ENCODE assay signal across 8 cellular contexts in genomic region chr2:233853883-233854240, GRCh38. TPM values are rescaled to one million over a fixed set of nuclear protein-coding genes. Genes with fewer than 3 reads are reported as not detected.
A peak's percentile ranks its signal among the peaks of the same experiment; 100 is the strongest.
DNase-seq lines count a peak whose midpoint lies in the region; ATAC-seq, FAIRE-seq and TF ChIP-seq lines count a peak whose summit lies in the region.

No MANE protein-coding gene starts in this region.

- H3K27me3 ChIP-seq in OCI-LY1 (ENCODE audit: insufficient read depth, low read length) (no peaks in the 10 kb centered on the region), esophagus (ENCODE audit: control insufficient read depth in 1 of 2, insufficient read depth in 2 of 2, low read length in 2 of 2) (no peaks in the 10 kb centered on the region), prostate gland (replicated peaks; ENCODE audit: insufficient read depth) (no peaks in the 10 kb centered on the region)

- TF ChIP-seq CTCF in OCI-LY1 (IDR thresholded peaks at IDR 0.05; ENCODE audit: low read length) (no peak), prostate gland (IDR thresholded peaks at IDR 0.05) (no peak)

- H3K4me2 ChIP-seq in OCI-LY1 (ENCODE audit: low read length) = peak overlapping the region; percentile 71

- H3K27ac ChIP-seq in OCI-LY1 (ENCODE audit: low read depth, low read length, poor library complexity, severe bottlenecking) (peak overlapping the region; percentile 75), esophagus (ENCODE audit: low read depth in 2 of 2, low read length in 1 of 2) (no peak overlapping the region), prostate gland (no peak overlapping the region)

- H3K36me3 ChIP-seq in OCI-LY1 (ENCODE audit: insufficient read depth, low read length) = peaks cover 52% of the 10 kb centered on the region
- no peaks in the 10 kb centered on the region for H3K36me3 ChIP-seq in esophagus (ENCODE audit: control insufficient read depth in 2 of 2, insufficient read depth in 2 of 2, low read length in 1 of 2)
- H3K36me3 ChIP-seq in prostate gland = no peaks in the 10 kb centered on the region

- ATAC-seq in GM18867 (IDR thresholded peaks at IDR 0.05; ENCODE audit: unreplicated experiment) (peak; percentile 1), HG03139 (IDR thresholded peaks at IDR 0.05; ENCODE audit: unreplicated experiment) (no peak), GM19324 (IDR thresholded peaks at IDR 0.05; ENCODE audit: low FRiP score, unreplicated experiment) (no peak)

- no peaks in the 10 kb centered on the region for H4K20me1 ChIP-seq in OCI-LY1 (ENCODE audit: insufficient read depth, low read length)

- H2AFZ ChIP-seq in OCI-LY1 (ENCODE audit: low read length) = no peak overlapping the region

- no peaks in the 10 kb centered on the region for H3F3A ChIP-seq in OCI-LY1 (ENCODE audit: insufficient read depth, low read length)

- DNase-seq in prostate gland (ENCODE audit: low spot score) = no peak
- DNase-seq in UCSD-AML1 (lab: John Stamatoyannopoulos, UW; ENCODE audit: unreplicated experiment) = no peak
- no peak for DNase-seq in frontal cortex (ENCODE audit: low spot score in 2 of 2)

- H3K9me2 ChIP-seq in OCI-LY1 (ENCODE audit: low read depth, low read length) = no peaks in the 10 kb centered on the region

- TF ChIP-seq POLR2A in prostate gland (IDR thresholded peaks at IDR 0.05) = no peak

- peaks cover 35% of the 10 kb centered on the region for H3K79me2 ChIP-seq in OCI-LY1 (ENCODE audit: insufficient read depth, low read length)

- intact Hi-C loops in prostate gland (cut with DNase I) = no loop called here

- H3K9ac ChIP-seq in OCI-LY1 (ENCODE audit: low read length) = peak overlapping the region; percentile 99

- no peak for FAIRE-seq in frontal cortex (lab: Jason Lieb, UNC)

- WGBS in esophagus, 2 donors = 0 to 1% methylated on average over 11 to 25 of the region's 25 CpGs
- WGBS in prostate gland = 2% methylated on average over 18 of the region's 25 CpGs

- peaks cover 32% of the 10 kb centered on the region for H3K4me1 ChIP-seq in OCI-LY1 (ENCODE audit: insufficient read depth, low read length, severe bottlenecking)
- H3K4me1 ChIP-seq in esophagus (ENCODE audit: control insufficient read depth in 2 of 2, insufficient read depth in 2 of 2, low read length in 1 of 2) = peaks cover 2% of the 10 kb centered on the region in 2 donors
- H3K4me1 ChIP-seq in prostate gland (replicated peaks) = no peaks in the 10 kb centered on the region

- H3K9me3 ChIP-seq in OCI-LY1 (ENCODE audit: low read length) (no peaks in the 10 kb centered on the region; the same call in 1 of the 2 replicates), esophagus (ENCODE audit: control insufficient read depth in 2 of 2, insufficient read depth in 1 of 2, low read depth in 1 of 2, low read length in 1 of 2) (no peaks in the 10 kb centered on the region), prostate gland (no peaks in the 10 kb centered on the region)

- H3K4me3 ChIP-seq in OCI-LY1 (ENCODE audit: low read depth, low read length, poor library complexity, severe bottlenecking) (peak overlapping the region; percentile 99), esophagus (ENCODE audit: low read depth in 1 of 2, low read length in 2 of 2) (peak overlapping the region; percentile 68 to 85), prostate gland (peak overlapping the region; percentile 51 to 59)

RNA-seq across cellular contexts. Expression of gene HJURP, which starts 0.5 kb away (rescaled TPM):
- polyA plus RNA-seq in esophagus = 1 to 10 TPM; 6.6 to 9.5 TPM
- total RNA-seq in prostate gland (1 to 10 TPM; 1.7 to 4.2 TPM), frontal cortex (2.0 TPM)
